Comparison of ENCODE assay signal across 1 cellular context in genomic region chr7:101244385-101245146, GRCh38.
TF ChIP-seq lines count a peak whose summit lies in the region.

TSS of gene FIS1 (minus strand) at chr7:101245081. CDS start at chr7:101245004, 77 bp downstream.

TF ChIP-seq in HepG2, 621 proteins besides CTCF, POLR2A, EP300 and RAD21 (continued from another document and continues in another):
- TF ChIP-seq SNAPC4 (CRISPR knock-in tag; IDR thresholded peaks at IDR 0.05) = peak; percentile 68; the same call in 1 of the 2 replicates
- 0 out of 2 replicates have a peak, but pooled peaks have one; percentile 48 for TF ChIP-seq ZBTB34 (CRISPR knock-in tag; IDR thresholded peaks at IDR 0.05)
- peak; percentile 71; the same call in 1 of the 2 replicates for TF ChIP-seq RFXAP (CRISPR knock-in tag; IDR thresholded peaks at IDR 0.05; ENCODE audit: borderline replicate concordance)
- TF ChIP-seq SNAPC2 (CRISPR knock-in tag; IDR thresholded peaks at IDR 0.05) = peak; percentile 81
- TF ChIP-seq MNT (IDR thresholded peaks at IDR 0.05) = peak; percentile 51; the same call in 1 of the 2 replicates
- TF ChIP-seq RBM39 (IDR thresholded peaks at IDR 0.05; ENCODE audit: low read depth, low read length, poor library complexity, severe bottlenecking) = peak; percentile 89
- no peak for TF ChIP-seq ADNP (CRISPR knock-in tag; IDR thresholded peaks at IDR 0.05)
- TF ChIP-seq ZFP36L1 (CRISPR knock-in tag; IDR thresholded peaks at IDR 0.05) = 0 out of 2 replicates have a peak, but pooled peaks have one; percentile 41
- peak; percentile 36; the same call in 1 of the 2 replicates for TF ChIP-seq ZNF232 (CRISPR knock-in tag; IDR thresholded peaks at IDR 0.05; ENCODE audit: borderline replicate concordance)
- TF ChIP-seq HOXA9 (CRISPR knock-in tag; IDR thresholded peaks at IDR 0.05; ENCODE audit: borderline replicate concordance) = no peak
- TF ChIP-seq YEATS2 (CRISPR knock-in tag; IDR thresholded peaks at IDR 0.05; ENCODE audit: borderline replicate concordance) = peak; percentile 82; the same call in 1 of the 2 replicates
- no peak for TF ChIP-seq KLF13 (CRISPR knock-in tag; IDR thresholded peaks at IDR 0.05)
- TF ChIP-seq PAXIP1 (CRISPR knock-in tag; conservative IDR thresholded peaks at IDR 0.05) = peak; percentile 28; the same call in 1 of the 2 replicates
- peak; percentile 17; the same call in 1 of the 2 replicates for TF ChIP-seq PAF1 (CRISPR knock-in tag; IDR thresholded peaks at IDR 0.05)
- TF ChIP-seq THAP7 (CRISPR knock-in tag; IDR thresholded peaks at IDR 0.05) = peak; percentile 87
- peak; percentile 47 for TF ChIP-seq MXD4 (CRISPR knock-in tag; IDR thresholded peaks at IDR 0.05)
- TF ChIP-seq POLR2AphosphoS5 (IDR thresholded peaks at IDR 0.05; ENCODE audit: low read depth, low read length) = peak; percentile 73; the same call in 1 of the 2 replicates
- no peak for TF ChIP-seq NFRKB (IDR thresholded peaks at IDR 0.05)
- peak; percentile 65; the same call in 1 of the 2 replicates for TF ChIP-seq KLF11 (CRISPR knock-in tag; IDR thresholded peaks at IDR 0.05)
- 0 out of 2 replicates have a peak, but pooled peaks have one; percentile 53 for TF ChIP-seq ZNF276 (CRISPR knock-in tag; IDR thresholded peaks at IDR 0.05; ENCODE audit: low read depth)
- TF ChIP-seq CSRNP1 (CRISPR knock-in tag; IDR thresholded peaks at IDR 0.05) = 0 out of 2 replicates have a peak, but pooled peaks have one; percentile 7
- peak; percentile 78; the same call in 1 of the 2 replicates for TF ChIP-seq ZNF709 (CRISPR knock-in tag; IDR thresholded peaks at IDR 0.05)
- peak; percentile 23; the same call in 1 of the 2 replicates for TF ChIP-seq SP4 (CRISPR knock-in tag; IDR thresholded peaks at IDR 0.05)
- no peak for TF ChIP-seq TRIM24 (CRISPR knock-in tag; IDR thresholded peaks at IDR 0.05)
- no peak for TF ChIP-seq CERS6 (CRISPR knock-in tag; IDR thresholded peaks at IDR 0.05)
- TF ChIP-seq HNF1B (CRISPR knock-in tag; IDR thresholded peaks at IDR 0.05) = peak; percentile 55
- TF ChIP-seq ZFY (CRISPR knock-in tag; IDR thresholded peaks at IDR 0.05) = peak; percentile 97
- peak; percentile 83 for TF ChIP-seq ZNF687 (CRISPR knock-in tag; IDR thresholded peaks at IDR 0.05)
- TF ChIP-seq GTF3A (CRISPR knock-in tag; conservative IDR thresholded peaks at IDR 0.05) = no peak
- TF ChIP-seq ZBTB20 (CRISPR knock-in tag; IDR thresholded peaks at IDR 0.05; ENCODE audit: borderline replicate concordance, low read depth) = 0 out of 2 replicates have a peak, but pooled peaks have one; percentile 29
